Comparison of ENCODE assay signal across 7 cellular contexts in genomic region chr5:119054082-119054481, GRCh38.
"Had no signal": no experiment of that assay in that cellular context is flagged by ENCODE, and none has a peak within 500 bp of the region (broad histone marks: within the 10 kb centered on the region; RNA-seq: fewer than 3 reads in every experiment).

No MANE protein-coding gene starts in this region.

- FAIRE-seq: HepG2, HTR-8/SVneo, K562 had no signal

- ATAC-seq: HepG2, K562 had no signal

- H3K27ac ChIP-seq: HL-60 had no signal

- H3K4me3 ChIP-seq: K562 had no signal

- DNase-seq: IMR-90, KBM-7, KG1 had no signal
